8 cellular contexts compared by ENCODE assay signal in the genomic region with DNA sequence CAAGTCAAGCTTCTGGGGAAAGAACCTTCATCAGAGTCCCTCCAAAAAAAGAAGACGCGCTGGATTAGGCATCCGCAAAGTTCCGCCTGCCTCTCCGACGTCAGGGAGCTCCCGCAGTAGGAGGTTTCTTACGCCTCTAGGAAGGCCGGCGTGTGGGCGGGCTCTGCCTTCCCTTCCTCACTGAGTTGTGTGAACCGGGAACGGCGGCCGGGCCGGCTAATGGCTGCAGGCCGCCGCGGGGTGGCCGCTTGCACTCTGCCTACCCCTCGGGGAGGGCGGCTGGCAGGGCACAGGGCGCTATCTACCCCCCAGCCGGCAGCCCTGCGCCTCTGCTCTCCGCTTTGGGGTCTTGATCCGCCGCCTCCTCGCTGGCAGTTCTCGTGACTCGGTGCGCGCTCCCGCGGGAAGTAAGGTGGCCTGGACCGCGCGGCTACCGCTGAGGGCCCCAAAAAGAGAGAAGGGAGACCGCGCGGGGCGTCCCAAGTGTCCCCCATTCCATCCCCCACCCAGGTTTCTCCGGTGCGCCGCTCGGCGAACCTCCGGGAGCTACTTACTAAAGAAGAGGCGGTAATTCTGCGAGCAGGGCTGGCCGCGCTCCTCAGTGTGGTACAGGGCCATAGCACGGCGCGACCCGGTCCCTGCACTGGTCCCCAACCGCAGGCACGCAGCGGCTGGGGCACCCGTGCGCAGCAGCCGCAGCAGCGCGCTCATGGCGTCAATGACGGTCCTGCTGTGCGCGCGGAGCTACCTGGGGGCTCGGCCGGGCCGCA. TPM values are rescaled to one million over a fixed set of nuclear protein-coding genes. Genes with fewer than 3 reads are reported as not detected.
DNase-seq lines count a peak whose midpoint lies in the region; ATAC-seq and TF ChIP-seq lines count a peak whose summit lies in the region.

TSS of gene PPA2 (minus strand) at position 723 of the 770 bp plus-strand sequence. CDS start at position 711, 12 bp downstream.

- ATAC-seq in HG02759 (IDR thresholded peaks at IDR 0.05; ENCODE audit: unreplicated experiment) (peak; percentile 88), left ventricle myocardium superior (peak; percentile 97), psoas muscle (peak; percentile 95 to 97 (median 96))

- H3K4me3 ChIP-seq in psoas muscle (peak within 1 kb of the TSS; percentile 85), urinary bladder (ENCODE audit: low read depth, low read length) (peak within 1 kb of the TSS; percentile 75)

- no peaks in the 10 kb centered on the region for H3K27me3 ChIP-seq in psoas muscle (ENCODE audit: insufficient read depth in 3 of 3, low read length in 2 of 3)

- H3K27ac ChIP-seq in angular gyrus (ENCODE audit: low read depth, low read length) (peak within 1 kb of the TSS; percentile 75), psoas muscle (peak within 1 kb of the TSS; percentile 94), urinary bladder (ENCODE audit: low read depth) (peak within 1 kb of the TSS; percentile 98)

- H3K9me3 ChIP-seq in psoas muscle = no peaks in the 10 kb centered on the region

- in situ Hi-C loops in GM13977 (cut with MboI; ENCODE audit: low pct_unique_long_range_greater_than_20kb, low sequenced_read_pairs, unreplicated experiment) = loop anchor here (25.0 kb wide), 5 partner anchors 336 to 1411 kb away; partner anchors contain the start of gene TET2

- peaks cover 19% of the 10 kb centered on the region for H3K4me1 ChIP-seq in psoas muscle
- no peaks in the 10 kb centered on the region for H3K4me1 ChIP-seq in urinary bladder (ENCODE audit: insufficient read depth)

- no peaks in the 10 kb centered on the region for H3K36me3 ChIP-seq in psoas muscle (ENCODE audit: insufficient read depth in 1 of 2, low read depth in 1 of 2)
- H3K36me3 ChIP-seq in urinary bladder (ENCODE audit: insufficient read depth) = no peaks in the 10 kb centered on the region

- DNase-seq in GM13977 (ENCODE audit: low spot score) (peak; percentile 91), NCI-H128 (lab: John Stamatoyannopoulos, UW; ENCODE audit: unreplicated experiment) (peak; percentile 62), T-helper 2 cell (peak; percentile 67 to 92 (median 77)), left ventricle myocardium superior (peak; percentile 94), psoas muscle (peak; percentile 85 to 89)

- WGBS in psoas muscle, 3 donors = 0% methylated on average over 53 to 73 of the region's 73 CpGs
- under 1% methylated on average over 73 of the region's 73 CpGs for WGBS in urinary bladder

- intact Hi-C loops in left ventricle myocardium superior (cut with micrococcal nuclease) (no loop called here), psoas muscle (cut with DNase I) (loop anchor here (2.0 to 10.0 kb wide), 5 partner anchors 199 to 549 kb away; partner anchors contain the start of genes GSTCD (in 1 of the 2), INTS12 (in 1 of the 2) and TET2 (in 1 of the 2))

- TF ChIP-seq CTCF in GM13977 (IDR thresholded peaks at IDR 0.05; ENCODE audit: extremely low read depth, insufficient read depth, missing control alignments) = no peak
- TF ChIP-seq CTCF in psoas muscle (IDR thresholded peaks at IDR 0.05) = no peak

RNA-seq across cellular contexts. Expression of gene PPA2, which starts in this region (rescaled TPM):
- total RNA-seq in left ventricle myocardium superior = 95.3 TPM
- total RNA-seq in psoas muscle = 10 to 100 TPM; 39.9 to 48.5 (median 41.9) TPM
- 10 to 100 TPM; 33.1 to 43.1 (median 36.2) TPM for polyA plus RNA-seq in psoas muscle
- 124 TPM for total RNA-seq in urinary bladder
- polyA plus RNA-seq in urinary bladder = 69.9 TPM

Comparison
In these comparisons a context has a peak if more than half of its experiments do, and no peak if none do; other contexts are left out.
1. Peak in every context shown above with its lines: DNase-seq, ATAC-seq, H3K4me3 ChIP-seq and H3K27ac ChIP-seq.